In genomic region chr12:49580572-49581535, GRCh38 we compare ENCODE assay signal across 8 cellular contexts. TPM values are rescaled to one million over a fixed set of nuclear protein-coding genes. Genes with fewer than 3 reads are reported as not detected.
A peak's percentile ranks its signal among the peaks of the same experiment; 100 is the strongest.
DNase-seq lines count a peak whose midpoint lies in the region; ATAC-seq, FAIRE-seq and TF ChIP-seq lines count a peak whose summit lies in the region.

No MANE protein-coding gene starts in this region.

- peak; percentile 47 for FAIRE-seq in G401.6 (lab: Jason Lieb, UNC)

- H4K20me1 ChIP-seq in PC-9 (ENCODE audit: insufficient read depth) (peaks cover 8% of the 10 kb centered on the region; the same call in 1 of the 2 replicates), neural progenitor cell (ENCODE audit: low read depth) (peaks cover 20% of the 10 kb centered on the region)

- no TSS peak for BruUV-seq in PC-9 (replicated peaks; lab: Mats Ljungman, UMichigan)

- no peak overlapping the region for H3K9ac ChIP-seq in neural progenitor cell

- H3K27ac ChIP-seq in PC-9, result no peak overlapping the region
- H3K27ac ChIP-seq in neural progenitor cell, result peak overlapping the region; percentile 72
- no peak overlapping the region for H3K27ac ChIP-seq in transverse colon

- H3K4me1 Mint-ChIP-seq in activated T-helper 2 cell treated with anti-CD3 and anti-CD28 coated beads, Interferon-gamma antibody, Interleukin-2, Interleukin-4, amounts not matched to agents 10 μg/mL and 5 μg/mL and 100 μg/mL, durations not matched to agents 14 hours and 24 hours and 36 hours (ENCODE audit: low read depth), result peaks cover 16% of the 10 kb centered on the region
- peaks cover 33% of the 10 kb centered on the region for H3K4me1 Mint-ChIP-seq in neural progenitor cell

- no peak for TF ChIP-seq POLR2A in transverse colon (IDR thresholded peaks at IDR 0.05)

- no peaks in the 10 kb centered on the region for H3K27me3 ChIP-seq in PC-9 (ENCODE audit: insufficient read depth, low read depth)
- H3K27me3 ChIP-seq in neural progenitor cell, result no peaks in the 10 kb centered on the region
- H3K27me3 ChIP-seq in transverse colon, result no peaks in the 10 kb centered on the region

- H3K9me3 ChIP-seq in PC-9 (ENCODE audit: insufficient read depth, low read depth) (no peaks in the 10 kb centered on the region), neural progenitor cell (ENCODE audit: low read depth) (no peaks in the 10 kb centered on the region), transverse colon (no peaks in the 10 kb centered on the region)

- TF ChIP-seq EP300 in transverse colon (IDR thresholded peaks at IDR 0.05; ENCODE audit: low read depth), result no peak

- H3K4me1 ChIP-seq in PC-9 (replicated peaks; ENCODE audit: insufficient read depth) (no peaks in the 10 kb centered on the region), neural progenitor cell (peaks cover 31% of the 10 kb centered on the region), transverse colon (peaks cover 0 to 15% (median 2%) of the 10 kb centered on the region in 4 donors)

- CTCF ChIA-PET in PC-9 (lab: Charles Lee), result interaction anchor here (0.6 to 3.4 kb wide), 6 partner anchors 25 to 281 kb away, joined by 3 to 29 read pairs (median 4); no protein-coding TSS in a partner anchor

- no peak overlapping the region for H3K4me3 Mint-ChIP-seq in activated T-helper 2 cell treated with anti-CD3 and anti-CD28 coated beads, Interferon-gamma antibody, Interleukin-2, Interleukin-4, amounts not matched to agents 10 μg/mL and 5 μg/mL and 100 μg/mL, durations not matched to agents 14 hours and 24 hours and 36 hours (ENCODE audit: low read depth)
- peak overlapping the region; percentile 10 for H3K4me3 Mint-ChIP-seq in neural progenitor cell

- no peak overlapping the region for H2AFZ ChIP-seq in PC-9
- H2AFZ ChIP-seq in neural progenitor cell (replicated peaks), result no peak overlapping the region

- H3K9me3 Mint-ChIP-seq in activated T-helper 2 cell treated with anti-CD3 and anti-CD28 coated beads, Interferon-gamma antibody, Interleukin-2, Interleukin-4, amounts not matched to agents 10 μg/mL and 5 μg/mL and 100 μg/mL, durations not matched to agents 14 hours and 24 hours and 36 hours, result no peaks in the 10 kb centered on the region
- no peaks in the 10 kb centered on the region for H3K9me3 Mint-ChIP-seq in neural progenitor cell

- H3K9me2 ChIP-seq in PC-9 (ENCODE audit: insufficient read depth), result no peaks in the 10 kb centered on the region

- no peak overlapping the region for H3K4me3 ChIP-seq in PC-9
- no peak overlapping the region for H3K4me3 ChIP-seq in fibroblast of villous mesenchyme (ENCODE audit: low read depth, low read length)
- peak overlapping the region; percentile 28 for H3K4me3 ChIP-seq in neural progenitor cell
- H3K4me3 ChIP-seq in transverse colon, result no peak overlapping the region

- 38% methylated on average over 8 of the region's 8 CpGs; no CpG with 5 or more reads in 1 of the 2 donors for WGBS in transverse colon (ENCODE audit: low coverage in 1 of 2), 2 donors

- no peaks in the 10 kb centered on the region for H3K27me3 Mint-ChIP-seq in activated T-helper 2 cell treated with anti-CD3 and anti-CD28 coated beads, Interferon-gamma antibody, Interleukin-2, Interleukin-4, amounts not matched to agents 10 μg/mL and 5 μg/mL and 100 μg/mL, durations not matched to agents 14 hours and 24 hours and 36 hours (ENCODE audit: low read depth)
- peaks cover 5% of the 10 kb centered on the region for H3K27me3 Mint-ChIP-seq in neural progenitor cell (ENCODE audit: insufficient read depth, low read depth)

- DNase-seq in KBM-7, result peak; percentile 70
- DNase-seq in PC-9, result peak; percentile 65 to 66
- peak; percentile 40 for DNase-seq in activated T-helper 2 cell treated with anti-CD3 and anti-CD28 coated beads, Interferon-gamma antibody, Interleukin-2, Interleukin-4, amounts not matched to agents 10 μg/mL and 5 μg/mL and 100 μg/mL, durations not matched to agents 14 hours and 24 hours and 36 hours (ENCODE audit: low spot score)
- peak; percentile 73 for DNase-seq in fibroblast of villous mesenchyme (ENCODE audit: low read depth)
- peak; percentile 95 for DNase-seq in neural progenitor cell (ENCODE audit: low spot score)
- DNase-seq in transverse colon, result peak; percentile 76

- in situ Hi-C loops in KBM-7 (cut with MboI; ENCODE audit: low pct_unique_long_range_greater_than_20kb, low sequenced_read_pairs), result no loop called here
- in situ Hi-C loops in transverse colon (cut with MboI; ENCODE audit: low pct_ligation_motif_present in 1 of 4, low pct_unique_long_range_greater_than_20kb in 1 of 4, low sequenced_read_pairs in 3 of 4), result no loop called here

- H3K79me2 ChIP-seq in PC-9 (ENCODE audit: low read depth), result 0 out of 2 replicates have a peak, but pooled peaks cover 4% of the 10 kb centered on the region
- peaks cover 15% of the 10 kb centered on the region for H3K79me2 ChIP-seq in neural progenitor cell (ENCODE audit: low read depth)

- H3K4me2 ChIP-seq in PC-9 (no peak overlapping the region), neural progenitor cell (peak overlapping the region; percentile 77)

- POLR2A ChIA-PET in PC-9 (lab: Charles Lee; ENCODE audit: unreplicated experiment), result interaction anchor here (0.5 kb wide), 1 partner anchor 263 kb away, joined by 4 read pairs; no protein-coding TSS in a partner anchor

- ATAC-seq in GM21367 (IDR thresholded peaks at IDR 0.05; ENCODE audit: unreplicated experiment), result no peak

- peaks cover 11% of the 10 kb centered on the region for H3K36me3 Mint-ChIP-seq in activated T-helper 2 cell treated with anti-CD3 and anti-CD28 coated beads, Interferon-gamma antibody, Interleukin-2, Interleukin-4, amounts not matched to agents 10 μg/mL and 5 μg/mL and 100 μg/mL, durations not matched to agents 14 hours and 24 hours and 36 hours (ENCODE audit: low read depth)
- H3K36me3 Mint-ChIP-seq in neural progenitor cell, result peaks cover 8% of the 10 kb centered on the region

- peak overlapping the region; percentile 51 for H3K27ac Mint-ChIP-seq in activated T-helper 2 cell treated with anti-CD3 and anti-CD28 coated beads, Interferon-gamma antibody, Interleukin-2, Interleukin-4, amounts not matched to agents 10 μg/mL and 5 μg/mL and 100 μg/mL, durations not matched to agents 14 hours and 24 hours and 36 hours
- peak overlapping the region; percentile 82 for H3K27ac Mint-ChIP-seq in neural progenitor cell

- TF ChIP-seq CTCF in PC-9 (conservative IDR thresholded peaks at IDR 0.05) (peak; percentile 83), fibroblast of villous mesenchyme (IDR thresholded peaks at IDR 0.05; ENCODE audit: insufficient read depth, low read depth, low read length) (peak; percentile 96), neural progenitor cell (IDR thresholded peaks at IDR 0.05) (peak; percentile 95), transverse colon (IDR thresholded peaks at IDR 0.05) (peak; percentile 72 to 81 (median 76))

- H3K36me3 ChIP-seq in PC-9 (ENCODE audit: low read depth), result no peaks in the 10 kb centered on the region
- H3K36me3 ChIP-seq in neural progenitor cell, result no peaks in the 10 kb centered on the region
- no peaks in the 10 kb centered on the region for H3K36me3 ChIP-seq in transverse colon

- H3F3A ChIP-seq in PC-9 (ENCODE audit: insufficient read depth, low read depth) (peaks cover 5% of the 10 kb centered on the region; the same call in 1 of the 2 replicates), neural progenitor cell (ENCODE audit: low read depth) (peaks cover 44% of the 10 kb centered on the region)

- intact Hi-C loops in PC-9 (cut with micrococcal nuclease; ENCODE audit: unreplicated experiment) (loop anchor here (1.0 kb wide), 1 partner anchor 223 kb away; no protein-coding TSS in a partner anchor), transverse colon (cut with DNase I; ENCODE audit: low total_unique reads) (no loop called here)
- intact Hi-C loops in activated T-helper 2 cell treated with anti-CD3 and anti-CD28 coated beads, Interferon-gamma antibody, Interleukin-2, Interleukin-4, amounts not matched to agents 10 μg/mL and 5 μg/mL and 100 μg/mL, durations not matched to agents 14 hours and 24 hours and 36 hours (cut with micrococcal nuclease), result loop anchor here (2.0 to 5.0 kb wide), 2 partner anchors 69 to 222 kb away; no protein-coding TSS in a partner anchor

RNA-seq across cellular contexts. Expression of gene MCRS1, which starts 12.9 kb away (rescaled TPM):
- total RNA-seq in PC-9 (2021) (66.9 and 71.5 TPM in 2 replicates), fibroblast of villous mesenchyme (47.5 and 61.5 TPM in 2 replicates), neural progenitor cell (ENCODE audit: low replicate concordance) (62.4 and 91.5 TPM in 2 replicates), transverse colon (100 to 1,000 TPM in 1 of 4 donors, 10 to 100 TPM in 3; 57.8 to 120 (median 78.4) TPM)
- total RNA-seq in activated T-helper 2 cell treated with anti-CD3 and anti-CD28 coated beads, Interferon-gamma antibody, Interleukin-2, Interleukin-4, amounts not matched to agents 10 μg/mL and 5 μg/mL and 100 μg/mL, durations not matched to agents 14 hours and 24 hours and 36 hours, result 67.9 and 73.0 TPM in 2 replicates

RNA-seq across cellular contexts. Expression of gene FAM186B, which starts 24.6 kb away (rescaled TPM):
- 1.3 and 1.7 TPM in 2 replicates for total RNA-seq in PC-9 (2021)
- total RNA-seq in activated T-helper 2 cell treated with anti-CD3 and anti-CD28 coated beads, Interferon-gamma antibody, Interleukin-2, Interleukin-4, amounts not matched to agents 10 μg/mL and 5 μg/mL and 100 μg/mL, durations not matched to agents 14 hours and 24 hours and 36 hours, result 0.30 and 0.37 TPM in 2 replicates
- under 0.01 TPM in 2 replicates for total RNA-seq in fibroblast of villous mesenchyme
- total RNA-seq in neural progenitor cell (ENCODE audit: low replicate concordance), result 0.25 TPM in 1 of 2 replicates, not detected in the other
- total RNA-seq in transverse colon, result under 1 TPM in 2 of 4 donors, not detected in 2; 0.14 to 0.64 TPM

RNA-seq across cellular contexts. Expression of gene KCNH3, which starts 42.0 kb away (rescaled TPM):
- total RNA-seq in PC-9 (2021), result not detected in 2 replicates
- 2.1 and 2.9 TPM in 2 replicates for total RNA-seq in activated T-helper 2 cell treated with anti-CD3 and anti-CD28 coated beads, Interferon-gamma antibody, Interleukin-2, Interleukin-4, amounts not matched to agents 10 μg/mL and 5 μg/mL and 100 μg/mL, durations not matched to agents 14 hours and 24 hours and 36 hours
- total RNA-seq in fibroblast of villous mesenchyme, result under 0.01 TPM in 2 replicates
- 0.19 TPM in 1 of 2 replicates, not detected in the other for total RNA-seq in neural progenitor cell (ENCODE audit: low replicate concordance)
- under 1 TPM in 2 of 4 donors, not detected in 2; 0.32 to 0.80 TPM for total RNA-seq in transverse colon

RNA-seq across cellular contexts. Expression of gene PRPF40B, which starts 42.5 kb away (rescaled TPM):
- total RNA-seq in PC-9 (2021) (27.5 and 28.9 TPM in 2 replicates), fibroblast of villous mesenchyme (8.2 and 11.3 TPM in 2 replicates), neural progenitor cell (ENCODE audit: low replicate concordance) (18.1 and 30.5 TPM in 2 replicates), transverse colon (10 to 100 TPM in 2 of 4 donors, 1 to 10 TPM in 2; 3.7 to 12.7 (median 8.7) TPM)
- 10.1 and 13.3 TPM in 2 replicates for total RNA-seq in activated T-helper 2 cell treated with anti-CD3 and anti-CD28 coated beads, Interferon-gamma antibody, Interleukin-2, Interleukin-4, amounts not matched to agents 10 μg/mL and 5 μg/mL and 100 μg/mL, durations not matched to agents 14 hours and 24 hours and 36 hours

Comparison
In these comparisons a context has a peak if more than half of its experiments do, and no peak if none do; other contexts are left out.
1. DNase-seq: peak in every context shown above with its lines; median percentile 95 in neural progenitor cell; 76 in transverse colon; 73 in fibroblast of villous mesenchyme; 70 in KBM-7; 66 in PC-9; 40 in activated T-helper 2 cell treated with anti-CD3 and anti-CD28 coated beads, Interferon-gamma antibody, Interleukin-2, Interleukin-4, amounts not matched to agents 10 μg/mL and 5 μg/mL and 100 μg/mL, durations not matched to agents 14 hours and 24 hours and 36 hours.